9 cellular contexts compared by ENCODE assay signal in the genomic region with DNA sequence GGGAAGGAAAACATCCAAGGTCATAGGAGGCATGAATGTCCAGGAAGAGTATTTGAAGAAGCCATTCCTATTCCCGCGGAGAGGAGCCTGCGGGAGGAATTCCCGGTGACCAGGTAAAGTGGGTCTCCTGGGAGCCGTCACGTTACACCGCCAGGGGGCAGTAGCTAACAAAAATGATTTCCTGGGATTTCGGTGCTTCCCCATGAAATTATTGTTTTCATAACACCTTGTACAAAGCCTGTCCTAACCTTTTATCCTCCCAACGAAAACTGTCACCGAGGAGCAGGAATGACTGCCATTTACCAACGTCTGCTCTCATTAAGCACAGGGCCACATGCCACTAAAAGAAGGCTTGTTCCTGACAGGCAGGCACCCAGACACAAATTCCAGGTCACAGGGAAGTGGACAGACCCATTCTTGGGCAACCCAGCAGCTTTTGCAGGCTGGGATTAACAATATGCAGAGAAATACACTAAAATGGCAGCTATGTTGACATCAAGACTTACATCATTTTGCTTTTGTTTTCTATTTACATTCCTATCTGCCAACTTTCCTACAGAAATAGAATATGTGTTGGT. TPM values are rescaled to one million over a fixed set of nuclear protein-coding genes. Genes with fewer than 3 reads are reported as not detected.
DNase-seq lines count a peak whose midpoint lies in the region; ATAC-seq and TF ChIP-seq lines count a peak whose summit lies in the region.
"Had no signal": no experiment of that assay in that cellular context is flagged by ENCODE, and none has a peak within 500 bp of the region (broad histone marks: within the 10 kb centered on the region; RNA-seq: fewer than 3 reads in every experiment).

No MANE protein-coding gene starts in this region.

- H3K4me3 Mint-ChIP-seq in nephron progenitor cell: no peak overlapping the region

- no peaks in the 10 kb centered on the region for H3K27me3 Mint-ChIP-seq in nephron progenitor cell (ENCODE audit: low read depth, poor library complexity)
- H3K27me3 Mint-ChIP-seq: IgD-negative memory B cell had no signal

- peak; percentile 77 for TF ChIP-seq CTCF in nephron progenitor cell (IDR thresholded peaks at IDR 0.05)

- TF ChIP-seq POLR2A in erythroblast (IDR thresholded peaks at IDR 0.05; ENCODE audit: low read length): no peak
- TF ChIP-seq POLR2A in GM18505 (IDR thresholded peaks at IDR 0.05; ENCODE audit: borderline replicate concordance, extremely low read depth, insufficient read depth, insufficient read length): no peak

- DNase-seq in ELR (ENCODE audit: low read depth) (peak; percentile 61), NCI-H460 (ENCODE audit: extremely low read depth, low read depth) (peak; percentile 54), erythroblast (lab: John Stamatoyannopoulos, UW) (peak; percentile 20 to 71), nephron progenitor cell (peak; percentile 74)

- ATAC-seq in GM18505 (IDR thresholded peaks at IDR 0.05; ENCODE audit: unreplicated experiment) (no peak), GM18909 (IDR thresholded peaks at IDR 0.05; ENCODE audit: poor library complexity, unreplicated experiment) (no peak), GM21529 (IDR thresholded peaks at IDR 0.05; ENCODE audit: unreplicated experiment) (no peak), HG03342 (IDR thresholded peaks at IDR 0.05; ENCODE audit: unreplicated experiment) (no peak)

- H3K36me3 Mint-ChIP-seq in nephron progenitor cell (ENCODE audit: low read depth): peaks cover 42% of the 10 kb centered on the region
- H3K36me3 Mint-ChIP-seq: IgD-negative memory B cell had no signal

- no peak overlapping the region for H3K27ac Mint-ChIP-seq in nephron progenitor cell
- H3K27ac Mint-ChIP-seq: IgD-negative memory B cell had no signal

- peaks cover 16% of the 10 kb centered on the region for H3K9me3 Mint-ChIP-seq in nephron progenitor cell

- peaks cover 20% of the 10 kb centered on the region for H3K4me1 Mint-ChIP-seq in nephron progenitor cell
- H3K4me1 Mint-ChIP-seq: IgD-negative memory B cell had no signal

RNA-seq across cellular contexts. Expression of gene CTSL, which starts 41.2 kb away (rescaled TPM):
- total RNA-seq in NCI-H460 (2014; rRNA removed; shearing (Covaris generic)): 1,987 and 2,122 TPM in 2 replicates
- polyA plus RNA-seq in NCI-H460 (2014; cell fraction: nucleus; rRNA removed): 1,711 and 2,151 TPM in 2 replicates
